In the genomic region with DNA sequence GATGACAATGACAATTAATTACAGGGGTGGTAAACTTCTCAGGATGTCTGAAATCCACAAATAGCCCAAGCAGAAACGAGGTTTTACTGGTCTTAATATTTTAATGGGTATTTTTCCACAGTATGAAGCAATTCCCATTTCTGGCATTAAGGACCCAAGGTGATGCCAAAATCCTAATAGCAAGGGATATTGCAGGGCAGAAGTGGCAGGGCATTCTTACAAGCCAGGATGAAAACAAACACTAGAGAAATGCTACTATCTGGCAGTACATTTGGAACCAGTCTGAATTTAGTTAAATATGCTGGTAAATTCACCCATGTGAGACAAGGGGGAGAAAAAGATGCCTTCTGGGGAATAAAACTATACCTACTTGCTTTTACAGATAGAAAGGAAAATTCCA, we compare ENCODE assay signal across 2 cellular contexts.
A peak's percentile ranks its signal among the peaks of the same experiment; 100 is the strongest.
TF ChIP-seq lines count a peak whose summit lies in the region.

No MANE protein-coding gene starts in this region.

TF ChIP-seq in liver, 16 proteins besides CTCF, POLR2A, EP300 and RAD21:
- TF ChIP-seq HNF4A (conservative IDR thresholded peaks at IDR 0.05) (peak; percentile 36 to 38), RXRA (IDR thresholded peaks at IDR 0.05) (peak; percentile 46 to 62), JUND (IDR thresholded peaks at IDR 0.05) (no peak), TAF1 (conservative IDR thresholded peaks at IDR 0.05) (no peak), SP1 (IDR thresholded peaks at IDR 0.05) (peak; percentile 41)
- TF ChIP-seq, protein P1, sequence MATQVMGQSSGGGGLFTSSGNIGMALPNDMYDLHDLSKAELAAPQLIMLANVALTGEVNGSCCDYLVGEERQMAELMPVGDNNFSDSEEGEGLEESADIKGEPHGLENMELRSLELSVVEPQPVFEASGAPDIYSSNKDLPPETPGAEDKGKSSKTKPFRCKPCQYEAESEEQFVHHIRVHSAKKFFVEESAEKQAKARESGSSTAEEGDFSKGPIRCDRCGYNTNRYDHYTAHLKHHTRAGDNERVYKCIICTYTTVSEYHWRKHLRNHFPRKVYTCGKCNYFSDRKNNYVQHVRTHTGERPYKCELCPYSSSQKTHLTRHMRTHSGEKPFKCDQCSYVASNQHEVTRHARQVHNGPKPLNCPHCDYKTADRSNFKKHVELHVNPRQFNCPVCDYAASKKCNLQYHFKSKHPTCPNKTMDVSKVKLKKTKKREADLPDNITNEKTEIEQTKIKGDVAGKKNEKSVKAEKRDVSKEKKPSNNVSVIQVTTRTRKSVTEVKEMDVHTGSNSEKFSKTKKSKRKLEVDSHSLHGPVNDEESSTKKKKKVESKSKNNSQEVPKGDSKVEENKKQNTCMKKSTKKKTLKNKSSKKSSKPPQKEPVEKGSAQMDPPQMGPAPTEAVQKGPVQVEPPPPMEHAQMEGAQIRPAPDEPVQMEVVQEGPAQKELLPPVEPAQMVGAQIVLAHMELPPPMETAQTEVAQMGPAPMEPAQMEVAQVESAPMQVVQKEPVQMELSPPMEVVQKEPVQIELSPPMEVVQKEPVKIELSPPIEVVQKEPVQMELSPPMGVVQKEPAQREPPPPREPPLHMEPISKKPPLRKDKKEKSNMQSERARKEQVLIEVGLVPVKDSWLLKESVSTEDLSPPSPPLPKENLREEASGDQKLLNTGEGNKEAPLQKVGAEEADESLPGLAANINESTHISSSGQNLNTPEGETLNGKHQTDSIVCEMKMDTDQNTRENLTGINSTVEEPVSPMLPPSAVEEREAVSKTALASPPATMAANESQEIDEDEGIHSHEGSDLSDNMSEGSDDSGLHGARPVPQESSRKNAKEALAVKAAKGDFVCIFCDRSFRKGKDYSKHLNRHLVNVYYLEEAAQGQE (IDR thresholded peaks at IDR 0.05), result no peak
- TF ChIP-seq, protein P2, sequence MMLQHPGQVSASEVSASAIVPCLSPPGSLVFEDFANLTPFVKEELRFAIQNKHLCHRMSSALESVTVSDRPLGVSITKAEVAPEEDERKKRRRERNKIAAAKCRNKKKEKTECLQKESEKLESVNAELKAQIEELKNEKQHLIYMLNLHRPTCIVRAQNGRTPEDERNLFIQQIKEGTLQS (IDR thresholded peaks at IDR 0.05), result no peak
- TF ChIP-seq, protein P3, sequence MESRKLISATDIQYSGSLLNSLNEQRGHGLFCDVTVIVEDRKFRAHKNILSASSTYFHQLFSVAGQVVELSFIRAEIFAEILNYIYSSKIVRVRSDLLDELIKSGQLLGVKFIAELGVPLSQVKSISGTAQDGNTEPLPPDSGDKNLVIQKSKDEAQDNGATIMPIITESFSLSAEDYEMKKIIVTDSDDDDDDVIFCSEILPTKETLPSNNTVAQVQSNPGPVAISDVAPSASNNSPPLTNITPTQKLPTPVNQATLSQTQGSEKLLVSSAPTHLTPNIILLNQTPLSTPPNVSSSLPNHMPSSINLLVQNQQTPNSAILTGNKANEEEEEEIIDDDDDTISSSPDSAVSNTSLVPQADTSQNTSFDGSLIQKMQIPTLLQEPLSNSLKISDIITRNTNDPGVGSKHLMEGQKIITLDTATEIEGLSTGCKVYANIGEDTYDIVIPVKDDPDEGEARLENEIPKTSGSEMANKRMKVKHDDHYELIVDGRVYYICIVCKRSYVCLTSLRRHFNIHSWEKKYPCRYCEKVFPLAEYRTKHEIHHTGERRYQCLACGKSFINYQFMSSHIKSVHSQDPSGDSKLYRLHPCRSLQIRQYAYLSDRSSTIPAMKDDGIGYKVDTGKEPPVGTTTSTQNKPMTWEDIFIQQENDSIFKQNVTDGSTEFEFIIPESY (IDR thresholded peaks at IDR 0.05), result peak; percentile 15

TF ChIP-seq in HepG2, 621 proteins besides CTCF, POLR2A, EP300 and RAD21:
- TF ChIP-seq ZKSCAN8 (CRISPR knock-in tag; IDR thresholded peaks at IDR 0.05; ENCODE audit: borderline replicate concordance) (no peak), MED1 (CRISPR knock-in tag; IDR thresholded peaks at IDR 0.05) (no peak), STAG1 (CRISPR knock-in tag; IDR thresholded peaks at IDR 0.05) (no peak), NFRKB (IDR thresholded peaks at IDR 0.05) (no peak)
- TF ChIP-seq, protein P4, sequence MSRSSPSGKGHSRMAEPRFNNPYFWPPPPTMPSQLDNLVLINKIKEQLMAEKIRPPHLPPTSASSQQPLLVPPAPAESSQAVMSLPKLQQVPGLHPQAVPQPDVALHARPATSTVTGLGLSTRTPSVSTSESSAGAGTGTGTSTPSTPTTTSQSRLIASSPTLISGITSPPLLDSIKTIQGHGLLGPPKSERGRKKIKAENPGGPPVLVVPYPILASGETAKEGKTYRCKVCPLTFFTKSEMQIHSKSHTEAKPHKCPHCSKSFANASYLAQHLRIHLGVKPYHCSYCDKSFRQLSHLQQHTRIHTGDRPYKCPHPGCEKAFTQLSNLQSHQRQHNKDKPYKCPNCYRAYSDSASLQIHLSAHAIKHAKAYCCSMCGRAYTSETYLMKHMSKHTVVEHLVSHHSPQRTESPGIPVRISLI (CRISPR knock-in tag; IDR thresholded peaks at IDR 0.05; ENCODE audit: borderline replicate concordance), result no peak
- TF ChIP-seq, protein P5, sequence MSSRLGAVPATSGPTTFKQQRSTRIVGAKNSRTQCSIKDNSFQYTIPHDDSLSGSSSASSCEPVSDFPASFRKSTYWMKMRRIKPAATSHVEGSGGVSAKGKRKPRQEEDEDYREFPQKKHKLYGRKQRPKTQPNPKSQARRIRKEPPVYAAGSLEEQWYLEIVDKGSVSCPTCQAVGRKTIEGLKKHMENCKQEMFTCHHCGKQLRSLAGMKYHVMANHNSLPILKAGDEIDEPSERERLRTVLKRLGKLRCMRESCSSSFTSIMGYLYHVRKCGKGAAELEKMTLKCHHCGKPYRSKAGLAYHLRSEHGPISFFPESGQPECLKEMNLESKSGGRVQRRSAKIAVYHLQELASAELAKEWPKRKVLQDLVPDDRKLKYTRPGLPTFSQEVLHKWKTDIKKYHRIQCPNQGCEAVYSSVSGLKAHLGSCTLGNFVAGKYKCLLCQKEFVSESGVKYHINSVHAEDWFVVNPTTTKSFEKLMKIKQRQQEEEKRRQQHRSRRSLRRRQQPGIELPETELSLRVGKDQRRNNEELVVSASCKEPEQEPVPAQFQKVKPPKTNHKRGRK (CRISPR knock-in tag; IDR thresholded peaks at IDR 0.05), result no peak
